In genomic region chr2:105256431-105257047, GRCh38 we compare ENCODE assay signal across 1 cellular context.
TF ChIP-seq lines count a peak whose summit lies in the region.

No MANE protein-coding gene starts in this region.

TF ChIP-seq in K562, 482 proteins besides CTCF, POLR2A, EP300 and RAD21 (continued from another document):
- TF ChIP-seq HINFP (tag; conservative IDR thresholded peaks at IDR 0.05; ENCODE audit: low read depth) (no peak), ZNF395 (CRISPR knock-in tag; IDR thresholded peaks at IDR 0.05) (peak; percentile 48; the same call in 1 of the 2 replicates), CBX8 (IDR thresholded peaks at IDR 0.05; ENCODE audit: borderline replicate concordance, extremely low read depth, low read depth, low read length, poor library complexity, severe bottlenecking) (no peak), KHSRP (IDR thresholded peaks at IDR 0.05) (no peak), RBM34 (IDR thresholded peaks at IDR 0.05; ENCODE audit: borderline replicate concordance, insufficient read depth, low read length) (no peak), NR2C2 (CRISPR knock-in tag; IDR thresholded peaks at IDR 0.05) (no peak), NR2C2 (tag; IDR thresholded peaks at IDR 0.05) (peak; percentile 68), E4F1 (CRISPR knock-in tag; IDR thresholded peaks at IDR 0.05; ENCODE audit: borderline replicate concordance) (no peak), MNT (conservative IDR thresholded peaks at IDR 0.05) (no peak), SRF (CRISPR knock-in tag; IDR thresholded peaks at IDR 0.05) (peak in 1 of 2 experiments; percentile 87; a peak in 2 of 4 replicates), XRCC3 (IDR thresholded peaks at IDR 0.05) (no peak), RFX7 (CRISPR knock-in tag; IDR thresholded peaks at IDR 0.05) (no peak), MXI1 (IDR thresholded peaks at IDR 0.05; ENCODE audit: low read depth, low read length) (no peak), GMEB1 (CRISPR knock-in tag; IDR thresholded peaks at IDR 0.05) (no peak), BCOR (IDR thresholded peaks at IDR 0.05) (no peak), ZNF696 (CRISPR knock-in tag; conservative IDR thresholded peaks at IDR 0.05) (no peak), ZNF197 (CRISPR knock-in tag; IDR thresholded peaks at IDR 0.05; ENCODE audit: low read depth) (no peak), UBTF (IDR thresholded peaks at IDR 0.05; ENCODE audit: borderline replicate concordance in 1 of 2, low read depth in 2 of 2, low read length in 2 of 2) (no peak), ARID1B (IDR thresholded peaks at IDR 0.05) (no peak), ETS1 (conservative IDR thresholded peaks at IDR 0.05; ENCODE audit: control insufficient read depth, low read depth, low read length) (no peak), TBP (optimal IDR thresholded peaks at IDR 0.05; ENCODE audit: low read depth, low read length) (no peak), HLTF (IDR thresholded peaks at IDR 0.05) (no peak), TCF3 (CRISPR knock-in tag; IDR thresholded peaks at IDR 0.05) (no peak), ZNF639 (CRISPR knock-in tag; conservative IDR thresholded peaks at IDR 0.05 in 1 of 2, IDR thresholded peaks at IDR 0.05 in 1 of 2) (0 out of 4 replicates have a peak, but pooled peaks of 1 of the 2 experiments have one; percentile 49), SMARCB1 (IDR thresholded peaks at IDR 0.05; ENCODE audit: insufficient read length, low read depth) (no peak), NELFE (IDR thresholded peaks at IDR 0.05; ENCODE audit: insufficient read depth, insufficient read length) (no peak), PURB (CRISPR knock-in tag; IDR thresholded peaks at IDR 0.05; ENCODE audit: low read depth) (no peak), YY1 (IDR thresholded peaks at IDR 0.05; ENCODE audit: borderline replicate concordance in 1 of 3, control insufficient read depth in 1 of 3, extremely low read depth in 1 of 3, insufficient read depth in 3 of 3, insufficient read length in 1 of 3, insufficient replicate concordance in 2 of 3, low read depth in 1 of 3, low read length in 2 of 3) (peak in 1 of 3 experiments; percentile 66), NR2C1 (IDR thresholded peaks at IDR 0.05) (no peak), NR2C1 (tag; IDR thresholded peaks at IDR 0.05) (peak; percentile 50; the same call in 1 of the 2 replicates), MCM5 (IDR thresholded peaks at IDR 0.05; ENCODE audit: low read depth) (no peak), MAX (CRISPR knock-in tag; IDR thresholded peaks at IDR 0.05) (no peak), SMAD2 (IDR thresholded peaks at IDR 0.05; ENCODE audit: low read depth, low read length) (no peak), ID3 (CRISPR knock-in tag; IDR thresholded peaks at IDR 0.05) (no peak), ID3 (tag; IDR thresholded peaks at IDR 0.05) (no peak)
